1 cellular context compared by ENCODE assay signal in genomic region chr9:131732636-131733340, GRCh38.
TF ChIP-seq lines count a peak whose summit lies in the region.

No MANE protein-coding gene starts in this region.

TF ChIP-seq in GM23338, 12 proteins besides CTCF, POLR2A, EP300 and RAD21 (continued from another document):
- no peak for TF ChIP-seq EZH2 (IDR thresholded peaks at IDR 0.05; ENCODE audit: low read depth, unreplicated experiment)
- no peak for TF ChIP-seq STAT1 (IDR thresholded peaks at IDR 0.05; ENCODE audit: unreplicated experiment)
- no peak for TF ChIP-seq CREB1 (CRISPR knock-in tag; IDR thresholded peaks at IDR 0.05; ENCODE audit: low read depth)
